8 cellular contexts compared by ENCODE assay signal in the genomic region with DNA sequence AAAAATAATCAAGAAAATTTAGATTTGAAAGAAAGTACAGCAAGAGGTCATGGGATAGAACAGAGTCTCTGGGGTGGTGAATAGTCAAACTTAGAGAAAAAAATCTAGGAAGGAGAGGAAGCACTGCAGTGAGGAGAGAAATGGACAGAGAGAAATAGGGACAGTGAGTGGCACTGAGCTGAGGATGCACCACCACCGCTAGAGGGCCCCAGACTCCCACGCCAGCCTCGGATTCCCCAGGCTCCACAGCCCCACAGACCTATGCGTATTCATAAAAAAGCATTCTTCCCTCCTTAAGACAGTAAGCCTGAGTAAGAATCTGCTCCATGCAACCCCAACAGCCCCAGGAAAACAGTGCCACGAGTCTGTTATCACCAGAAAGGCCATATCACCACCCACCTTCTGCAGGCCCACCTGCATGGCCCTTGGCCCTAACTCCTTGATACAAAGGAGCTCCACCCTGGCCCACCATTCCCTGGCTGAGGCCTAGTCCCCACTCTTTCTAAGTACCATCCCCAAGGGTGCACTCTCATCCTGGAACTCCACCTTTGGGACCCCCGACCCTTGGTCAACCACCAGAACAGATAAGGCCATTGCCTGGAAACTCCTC.
DNase-seq lines count a peak whose midpoint lies in the region; ATAC-seq and TF ChIP-seq lines count a peak whose summit lies in the region.

No MANE protein-coding gene starts in this region.

- H3K4me1 Mint-ChIP-seq in activated T-cell treated with anti-CD3 and anti-CD28 coated beads, Interleukin-2, amount 50 U/mL, for 24 hours (ENCODE audit: low read depth), result peaks cover 17% of the 10 kb centered on the region
- H3K4me1 Mint-ChIP-seq in nephron progenitor cell, result peaks cover 9% of the 10 kb centered on the region

- TF ChIP-seq CTCF in esophagus squamous epithelium (IDR thresholded peaks at IDR 0.05), result peak; percentile 68 to 89 (median 82)
- TF ChIP-seq CTCF in nephron progenitor cell (IDR thresholded peaks at IDR 0.05), result peak; percentile 92

- H3K27me3 Mint-ChIP-seq in activated T-cell treated with anti-CD3 and anti-CD28 coated beads, Interleukin-2, amount 50 U/mL, for 24 hours, result no peaks in the 10 kb centered on the region
- H3K27me3 Mint-ChIP-seq in nephron progenitor cell (ENCODE audit: low read depth, poor library complexity), result peaks cover 2% of the 10 kb centered on the region

- H3K27me3 ChIP-seq in esophagus squamous epithelium, result no peaks in the 10 kb centered on the region

- WGBS in esophagus squamous epithelium, 2 donors, result 2 to 10% methylated on average over 5 of the region's 6 CpGs

- H3K36me3 ChIP-seq in esophagus squamous epithelium, result peaks cover 0 to 35% (median 0%) of the 10 kb centered on the region in 3 donors

- no peaks in the 10 kb centered on the region for H3K9me3 ChIP-seq in esophagus squamous epithelium

- H3K4me1 ChIP-seq in esophagus squamous epithelium, result peaks cover under 1 to 33% (median 3%) of the 10 kb centered on the region in 3 donors

- no peak overlapping the region for H3K27ac ChIP-seq in esophagus squamous epithelium

- peak in 11 of 14 donors; percentile 29 to 82 (median 63) for DNase-seq in C1 segment of cervical spinal cord (lab: John Stamatoyannopoulos, UW)
- peak; percentile 87 for DNase-seq in OCI-M1 (lab: John Stamatoyannopoulos, UW)
- DNase-seq in activated T-cell treated with anti-CD3 and anti-CD28 coated beads, Interleukin-2, amount 50 U/mL, for 24 hours, result peak; percentile 82
- DNase-seq in esophagus squamous epithelium (lab: John Stamatoyannopoulos, UW), result no peak
- peak; percentile 79 for DNase-seq in nephron progenitor cell
- peak; percentile 68 for DNase-seq in stimulated activated naive CD4-positive, alpha-beta T cell treated with Interleukin-2 at 50 U/mL for 16 hours (lab: John Stamatoyannopoulos, UW)

- H3K27ac Mint-ChIP-seq in activated T-cell treated with anti-CD3 and anti-CD28 coated beads, Interleukin-2, amount 50 U/mL, for 24 hours, result no peak overlapping the region
- peak overlapping the region; percentile 29 for H3K27ac Mint-ChIP-seq in nephron progenitor cell

- no peak for TF ChIP-seq POLR2A in esophagus squamous epithelium (IDR thresholded peaks at IDR 0.05)

- peak; percentile 45 for ATAC-seq in GM18909 (IDR thresholded peaks at IDR 0.05; ENCODE audit: poor library complexity, unreplicated experiment)
- peak; percentile 39 for ATAC-seq in HG03280 (IDR thresholded peaks at IDR 0.05; ENCODE audit: unreplicated experiment)

- no peaks in the 10 kb centered on the region for H3K9me3 Mint-ChIP-seq in activated T-cell treated with anti-CD3 and anti-CD28 coated beads, Interleukin-2, amount 50 U/mL, for 24 hours
- H3K9me3 Mint-ChIP-seq in nephron progenitor cell, result no peaks in the 10 kb centered on the region

- H3K4me3 Mint-ChIP-seq in activated T-cell treated with anti-CD3 and anti-CD28 coated beads, Interleukin-2, amount 50 U/mL, for 24 hours, result no peak overlapping the region
- H3K4me3 Mint-ChIP-seq in nephron progenitor cell, result no peak overlapping the region

- H3K4me3 ChIP-seq in esophagus squamous epithelium, result no peak overlapping the region

- peaks cover 25% of the 10 kb centered on the region for H3K36me3 Mint-ChIP-seq in activated T-cell treated with anti-CD3 and anti-CD28 coated beads, Interleukin-2, amount 50 U/mL, for 24 hours (ENCODE audit: low read depth)
- H3K36me3 Mint-ChIP-seq in nephron progenitor cell (ENCODE audit: low read depth), result no peaks in the 10 kb centered on the region

- intact Hi-C loops in esophagus squamous epithelium (cut with DNase I), result loop anchor here (5.0 kb wide), 1 partner anchor 207 kb away; the partner anchor contains the start of gene ZFAND4
